Comparison of ENCODE assay signal across 9 cellular contexts in genomic region chr7:24052572-24053223, GRCh38.
A peak's percentile ranks its signal among the peaks of the same experiment; 100 is the strongest.
DNase-seq lines count a peak whose midpoint lies in the region; ATAC-seq, FAIRE-seq and TF ChIP-seq lines count a peak whose summit lies in the region.
"Had no signal": no experiment of that assay in that cellular context is flagged by ENCODE, and none has a peak within 500 bp of the region (broad histone marks: within the 10 kb centered on the region; RNA-seq: fewer than 3 reads in every experiment).

No MANE protein-coding gene starts in this region.

- no peak for TF ChIP-seq CTCF in BJ (IDR thresholded peaks at IDR 0.05; ENCODE audit: insufficient read depth, low read depth, low read length)
- TF ChIP-seq CTCF in fibroblast of the aortic adventitia (IDR thresholded peaks at IDR 0.05; ENCODE audit: insufficient read depth, low read length), result no peak

- POLR2A ChIA-PET in BJ (lab: Charles Lee), result no interaction called here

- FAIRE-seq in HTR-8/SVneo (lab: Jason Lieb, UNC), result no peak

- peaks cover 2% of the 10 kb centered on the region; the same call in 1 of the 2 replicates for H3K27me3 ChIP-seq in BJ (ENCODE audit: control insufficient read depth, insufficient read depth, low read length)

- DNase-seq in BJ (ENCODE audit: low read depth) (peak; percentile 61), HTR-8/SVneo (ENCODE audit: insufficient read length, low spot score) (peak; percentile 54), RPMI7951 (ENCODE audit: low read depth) (peak; percentile 97), fibroblast of the aortic adventitia (ENCODE audit: low read depth) (peak; percentile 17), NCI-H345 treated with DMSO at 0.1 percent for 48 hours (lab: John Stamatoyannopoulos, UW; ENCODE audit: unreplicated experiment) (no peak)
- no peak for DNase-seq in activated CD8-positive, alpha-beta memory T cell treated with anti-CD3 and anti-CD28 coated beads for 24 hours
- DNase-seq in NK-92 treated with Interleukin-12 subunit alpha and Interleukin-12 subunit beta, amount 100 ng/mL, for 24 hours (lab: John Stamatoyannopoulos, UW), result no peak
- DNase-seq: dermis blood vessel endothelial cell had no signal

- H3K36me3 ChIP-seq in BJ (ENCODE audit: control insufficient read depth, insufficient read depth, low read length), result no peaks in the 10 kb centered on the region

- CTCF ChIA-PET in BJ (lab: Yijun Ruan, JAX), result no interaction called here

- H3K4me3 ChIP-seq in BJ (ENCODE audit: low read depth, low read length), result no peak overlapping the region
- H3K4me3 ChIP-seq in fibroblast of the aortic adventitia (ENCODE audit: low read depth, low read length), result no peak overlapping the region

- ATAC-seq in GM21360 (IDR thresholded peaks at IDR 0.05; ENCODE audit: unreplicated experiment), result no peak

Comparison
In these comparisons a context has a peak if more than half of its experiments do, and no peak if none do; other contexts are left out.
1. DNase-seq: peak in BJ (single experiment), HTR-8/SVneo (single experiment), RPMI7951 (single experiment) and fibroblast of the aortic adventitia (single experiment); none in NCI-H345 treated with DMSO at 0.1 percent for 48 hours (single experiment), activated CD8-positive, alpha-beta memory T cell treated with anti-CD3 and anti-CD28 coated beads for 24 hours (single experiment) and NK-92 treated with Interleukin-12 subunit alpha and Interleukin-12 subunit beta, amount 100 ng/mL, for 24 hours (single experiment).